Comparison of ENCODE assay signal across 10 cellular contexts in genomic region chr6:13407709-13408695, GRCh38.
DNase-seq lines count a peak whose midpoint lies in the region; ATAC-seq and TF ChIP-seq lines count a peak whose summit lies in the region.
"Had no signal": no experiment of that assay in that cellular context is flagged by ENCODE, and none has a peak within 500 bp of the region (broad histone marks: within the 10 kb centered on the region; RNA-seq: fewer than 3 reads in every experiment).

No MANE protein-coding gene starts in this region.

- DNase-seq in ELR (ENCODE audit: low read depth) (peak; percentile 54), SK-MEL-5 (ENCODE audit: low read depth, low spot score) (peak; percentile 95), fibroblast of the aortic adventitia (ENCODE audit: low read depth) (peak; percentile 91), putamen (ENCODE audit: low spot score) (peak; percentile 66), aorta (no peak)
- DNase-seq in activated T-cell treated with anti-CD3 and anti-CD28 coated beads, Interleukin-2, amount 50 U/mL, for 4 hours = no peak
- DNase-seq: activated effector memory CD4-positive, alpha-beta T cell treated with anti-CD3 and anti-CD28 coated beads, Interleukin-2, amount 50 U/mL, for 16 hours; NCI-H774 had no signal

- peaks cover 5 to 9% of the 10 kb centered on the region in 2 donors for H3K4me1 ChIP-seq in aorta (ENCODE audit: control insufficient read depth in 1 of 2, insufficient read depth in 2 of 2, low read length in 2 of 2)

- no peaks in the 10 kb centered on the region for H3K9me3 Mint-ChIP-seq in activated T-cell treated with anti-CD3 and anti-CD28 coated beads, Interleukin-2, amount 50 U/mL, for 4 hours

- H3K4me3 Mint-ChIP-seq in activated T-cell treated with anti-CD3 and anti-CD28 coated beads, Interleukin-2, amount 50 U/mL, for 4 hours = no peak overlapping the region

- peaks cover 3% of the 10 kb centered on the region for H3K4me1 Mint-ChIP-seq in activated T-cell treated with anti-CD3 and anti-CD28 coated beads, Interleukin-2, amount 50 U/mL, for 4 hours (ENCODE audit: low read depth)

- H3K36me3 Mint-ChIP-seq in activated T-cell treated with anti-CD3 and anti-CD28 coated beads, Interleukin-2, amount 50 U/mL, for 4 hours (ENCODE audit: insufficient read depth) = no peaks in the 10 kb centered on the region

- TF ChIP-seq CTCF in fibroblast of the aortic adventitia (IDR thresholded peaks at IDR 0.05; ENCODE audit: insufficient read depth, low read length) = no peak

- in situ Hi-C loops in SK-MEL-5 (cut with HindIII; ENCODE audit: low pct_unique_long_range_greater_than_20kb, low sequenced_read_pairs) = no loop called here

- WGBS in aorta, 2 donors = 90 to 94% methylated on average over 12 of the region's 12 CpGs

- H3K27ac ChIP-seq in aorta (ENCODE audit: low read depth in 1 of 2, low read length in 2 of 2) = no peak overlapping the region

- no peaks in the 10 kb centered on the region for H3K27me3 ChIP-seq in aorta (ENCODE audit: control insufficient read depth in 1 of 2, insufficient read depth in 2 of 2, low read length in 1 of 2)

- intact Hi-C loops in aorta (cut with DNase I) = no loop called here

- H3K4me3 ChIP-seq in fibroblast of the aortic adventitia (ENCODE audit: low read depth, low read length) (no peak overlapping the region), aorta (ENCODE audit: low read length in 2 of 2) (no peak overlapping the region)

- no peak for ATAC-seq in GM19397 (IDR thresholded peaks at IDR 0.05; ENCODE audit: unreplicated experiment)
- no peak for ATAC-seq in activated T-cell treated with anti-CD3 and anti-CD28 coated beads, Interleukin-2, amount 50 U/mL, for 4 hours
- ATAC-seq in aorta (ENCODE audit: low FRiP score) = no peak
- ATAC-seq in HG03097 (IDR thresholded peaks at IDR 0.05; ENCODE audit: low FRiP score, unreplicated experiment) = no peak

- no peaks in the 10 kb centered on the region for H3K9me3 ChIP-seq in aorta (ENCODE audit: control insufficient read depth, low read length)

- H3K36me3 ChIP-seq in aorta (ENCODE audit: control insufficient read depth in 1 of 2, insufficient read depth in 2 of 2, low read length in 1 of 2) = no peaks in the 10 kb centered on the region

- no peaks in the 10 kb centered on the region for H3K27me3 Mint-ChIP-seq in activated T-cell treated with anti-CD3 and anti-CD28 coated beads, Interleukin-2, amount 50 U/mL, for 4 hours (ENCODE audit: low read depth)

Comparison
In these comparisons a context has a peak if more than half of its experiments do, and no peak if none do; other contexts are left out.
1. DNase-seq: peak in ELR (single experiment), SK-MEL-5 (single experiment), fibroblast of the aortic adventitia (single experiment) and putamen (single experiment); none in activated T-cell treated with anti-CD3 and anti-CD28 coated beads, Interleukin-2, amount 50 U/mL, for 4 hours (single experiment) and aorta (0 of 2).